16 cellular contexts compared by ENCODE assay signal in genomic region chr2:209974566-209974965, GRCh38.
"Had no signal": no experiment of that assay in that cellular context is flagged by ENCODE, and none has a peak within 500 bp of the region (broad histone marks: within the 10 kb centered on the region; RNA-seq: fewer than 3 reads in every experiment).

No MANE protein-coding gene starts in this region.

- H3K36me3 Mint-ChIP-seq: activated naive CD4-positive, alpha-beta T cell treated with anti-CD3 and anti-CD28 coated beads, Interleukin-2, amount 50 U/mL, for 24 hours had no signal

- H3K4me3 ChIP-seq: dorsolateral prefrontal cortex, esophagus squamous epithelium, gastrocnemius medialis, upper lobe of left lung had no signal

- H3K9me3 Mint-ChIP-seq: activated CD4-positive, alpha-beta T cell treated with anti-CD3 and anti-CD28 coated beads, Interleukin-2, amount 10 ng/mL, durations not matched to agents 7 days and 5 days; activated naive CD4-positive, alpha-beta T cell treated with anti-CD3 and anti-CD28 coated beads, Interleukin-2, amount 50 U/mL, for 24 hours; neural crest cell; stimulated activated naive CD8-positive, alpha-beta T cell treated with anti-CD3 and anti-CD28 coated beads, Interleukin-15, Interleukin-2, amounts not matched to agents 100 ng/mL and 50 ng/mL, for 24 hours; T-helper 1 cell treated with Interleukin-12 subunit alpha and Interleukin-12 subunit beta and Interleukin-4 antibody, amounts not matched to agents 30 μg/mL and 1 μg/mL, for 36 hours had no signal

- H3K4me1 Mint-ChIP-seq: activated CD4-positive, alpha-beta T cell treated with anti-CD3 and anti-CD28 coated beads, Interleukin-2, amount 10 ng/mL, durations not matched to agents 7 days and 5 days; activated naive CD4-positive, alpha-beta T cell treated with anti-CD3 and anti-CD28 coated beads, Interleukin-2, amount 50 U/mL, for 24 hours; neural crest cell had no signal

- H3K27ac ChIP-seq: dorsolateral prefrontal cortex, esophagus squamous epithelium, gastrocnemius medialis, upper lobe of left lung had no signal

- H3K4me3 Mint-ChIP-seq: activated CD4-positive, alpha-beta T cell treated with anti-CD3 and anti-CD28 coated beads, Interleukin-2, amount 10 ng/mL, durations not matched to agents 7 days and 5 days; activated naive CD4-positive, alpha-beta T cell treated with anti-CD3 and anti-CD28 coated beads, Interleukin-2, amount 50 U/mL, for 24 hours; neural crest cell; stimulated activated naive CD8-positive, alpha-beta T cell treated with anti-CD3 and anti-CD28 coated beads, Interleukin-15, Interleukin-2, amounts not matched to agents 100 ng/mL and 50 ng/mL, for 24 hours; T-helper 1 cell treated with Interleukin-12 subunit alpha and Interleukin-12 subunit beta and Interleukin-4 antibody, amounts not matched to agents 30 μg/mL and 1 μg/mL, for 36 hours had no signal

- H3K36me3 ChIP-seq: esophagus squamous epithelium, gastrocnemius medialis, upper lobe of left lung had no signal

- H3K27me3 ChIP-seq: upper lobe of left lung had no signal

- H3K9me3 ChIP-seq: esophagus squamous epithelium, gastrocnemius medialis, upper lobe of left lung had no signal

- DNase-seq: activated CD4-positive, alpha-beta T cell treated with anti-CD3 and anti-CD28 coated beads, Interleukin-2, amount 10 ng/mL, durations not matched to agents 7 days and 5 days; activated CD4-positive, CD25-positive, alpha-beta regulatory T cell; activated T-cell treated with anti-CD3 and anti-CD28 coated beads for 4 hours; amygdala; dorsolateral prefrontal cortex; esophagus squamous epithelium; gastrocnemius medialis; islet precursor cell; left ventricle myocardium superior; stimulated activated CD4-positive, alpha-beta T cell treated with anti-CD3 and anti-CD28 coated beads, Interleukin-4, amount 100 ng/mL, for 1 hour; stimulated activated CD8-positive, alpha-beta memory T cell treated with anti-CD3 and anti-CD28 coated beads, Interleukin-4, amount 100 ng/mL, for 48 hours; upper lobe of left lung had no signal

- H3K4me1 ChIP-seq: esophagus squamous epithelium, gastrocnemius medialis, upper lobe of left lung had no signal

- ATAC-seq: gastrocnemius medialis, left ventricle myocardium superior had no signal
